9 cellular contexts compared by ENCODE assay signal in the genomic region with DNA sequence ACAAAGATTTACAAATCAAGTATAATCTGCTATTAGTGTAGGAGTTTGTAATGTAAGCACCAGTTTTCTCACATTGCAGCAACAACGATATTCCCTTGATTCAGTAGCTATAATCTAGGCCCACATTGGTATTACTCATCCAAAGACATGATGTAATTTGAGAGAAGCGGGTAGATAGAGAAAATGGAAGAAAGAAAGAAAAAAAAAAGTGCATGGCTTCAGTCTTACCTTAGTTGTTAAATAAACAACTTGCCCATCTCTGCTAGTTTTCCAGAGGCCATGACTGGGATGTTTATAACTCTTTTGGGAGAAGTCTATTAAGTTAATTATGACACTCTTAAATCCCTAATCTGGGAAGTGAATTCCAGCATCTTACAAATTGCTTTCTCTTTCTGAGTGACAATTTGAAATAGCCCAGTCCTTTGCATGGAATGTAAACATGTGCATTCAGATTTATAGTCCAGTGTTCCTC. TPM values are rescaled to one million over a fixed set of nuclear protein-coding genes. Genes with fewer than 3 reads are reported as not detected.
DNase-seq lines count a peak whose midpoint lies in the region; ATAC-seq, FAIRE-seq and TF ChIP-seq lines count a peak whose summit lies in the region.
"Had no signal": no experiment of that assay in that cellular context is flagged by ENCODE, and none has a peak within 500 bp of the region (broad histone marks: within the 10 kb centered on the region; RNA-seq: fewer than 3 reads in every experiment).

No MANE protein-coding gene starts in this region.

- peaks cover 50% of the 10 kb centered on the region for H3K4me1 Mint-ChIP-seq in activated naive CD8-positive, alpha-beta T cell treated with anti-CD3 and anti-CD28 coated beads, Interleukin-2, amount 50 U/mL, for 24 hours

- no peaks in the 10 kb centered on the region for H3K9me3 Mint-ChIP-seq in activated naive CD8-positive, alpha-beta T cell treated with anti-CD3 and anti-CD28 coated beads, Interleukin-2, amount 50 U/mL, for 24 hours

- FAIRE-seq in urothelium cell line (lab: Jason Lieb, UNC) (no peak), GM19239 (lab: Jason Lieb, UNC) (no peak)
- FAIRE-seq: GM12892 had no signal

- peak overlapping the region; percentile 99 for H3K4me2 ChIP-seq in DOHH2 (ENCODE audit: low read length)

- no peak overlapping the region for H3K27ac ChIP-seq in DOHH2 (ENCODE audit: low read depth, low read length)
- no peak overlapping the region for H3K27ac ChIP-seq in SJCRH30

- H4K20me1 ChIP-seq in DOHH2 (ENCODE audit: control insufficient read depth, insufficient read depth, low read depth, low read length) = 0 out of 2 replicates have a peak, but pooled peaks cover 4% of the 10 kb centered on the region

- ATAC-seq in activated naive CD8-positive, alpha-beta T cell treated with anti-CD3 and anti-CD28 coated beads, Interleukin-2, amount 50 U/mL, for 24 hours = no peak

- H3K79me2 ChIP-seq in DOHH2 (ENCODE audit: control insufficient read depth, low read length) = peaks cover 82% of the 10 kb centered on the region

- peaks cover 6% of the 10 kb centered on the region; the same call in 1 of the 2 replicates for H3F3A ChIP-seq in DOHH2 (ENCODE audit: control insufficient read depth, insufficient read depth)

- peaks cover 47% of the 10 kb centered on the region for H3K36me3 ChIP-seq in DOHH2 (ENCODE audit: control insufficient read depth, low read length)
- peaks cover 9% of the 10 kb centered on the region for H3K36me3 ChIP-seq in SJCRH30

- peak overlapping the region; percentile 74 for H3K27ac Mint-ChIP-seq in activated naive CD8-positive, alpha-beta T cell treated with anti-CD3 and anti-CD28 coated beads, Interleukin-2, amount 50 U/mL, for 24 hours

- TF ChIP-seq CTCF in DOHH2 (IDR thresholded peaks at IDR 0.05; ENCODE audit: low read depth, low read length, poor library complexity, severe bottlenecking) = no peak

- H3K4me3 ChIP-seq in DOHH2 (ENCODE audit: low read length) (peak overlapping the region; percentile 96), SJCRH30 (no peak overlapping the region)

- no peaks in the 10 kb centered on the region for H3K27me3 ChIP-seq in DOHH2 (ENCODE audit: control insufficient read depth, low read length)
- H3K27me3 ChIP-seq in SJCRH30 = no peaks in the 10 kb centered on the region

- no peaks in the 10 kb centered on the region for H3K9me2 ChIP-seq in DOHH2 (replicated peaks; ENCODE audit: control insufficient read depth, low read length)

- H3K9me3 ChIP-seq in DOHH2 (ENCODE audit: control insufficient read depth, insufficient read depth, low read length) (no peaks in the 10 kb centered on the region), SJCRH30 (replicated peaks) (no peaks in the 10 kb centered on the region)

- no peaks in the 10 kb centered on the region for H3K27me3 Mint-ChIP-seq in activated naive CD8-positive, alpha-beta T cell treated with anti-CD3 and anti-CD28 coated beads, Interleukin-2, amount 50 U/mL, for 24 hours

- peak overlapping the region; percentile 73 for H3K4me3 Mint-ChIP-seq in activated naive CD8-positive, alpha-beta T cell treated with anti-CD3 and anti-CD28 coated beads, Interleukin-2, amount 50 U/mL, for 24 hours

- DNase-seq in M059J (ENCODE audit: low read depth) = peak; percentile 71
- no peak for DNase-seq in activated naive CD8-positive, alpha-beta T cell treated with anti-CD3 and anti-CD28 coated beads, Interleukin-2, amount 50 U/mL, for 24 hours
- peak; percentile 3 to 39 for DNase-seq in lung microvascular endothelial cell (ENCODE audit: low read depth in 2 of 2)
- DNase-seq in urothelium cell line (ENCODE audit: low spot score) = no peak
- no peak for DNase-seq in SJCRH30
- DNase-seq in NCI-H1417 treated with DMSO at 0.1 percent for 48 hours (lab: John Stamatoyannopoulos, UW) = no peak
- DNase-seq in GM19239 (ENCODE audit: insufficient read length, low spot score) = no peak

- peaks cover 48% of the 10 kb centered on the region for H3K4me1 ChIP-seq in DOHH2 (ENCODE audit: control insufficient read depth, low read length)
- peaks cover 3% of the 10 kb centered on the region; the same call in 1 of the 2 replicates for H3K4me1 ChIP-seq in SJCRH30

- peaks cover 39% of the 10 kb centered on the region for H3K36me3 Mint-ChIP-seq in activated naive CD8-positive, alpha-beta T cell treated with anti-CD3 and anti-CD28 coated beads, Interleukin-2, amount 50 U/mL, for 24 hours (ENCODE audit: low read depth)

RNA-seq across cellular contexts. Expression of gene MELK, which starts 2.8 kb away (rescaled TPM):
- 121 and 124 TPM in 2 replicates for total RNA-seq in M059J (2014; rRNA removed; shearing (Covaris generic))
- total RNA-seq in lung microvascular endothelial cell = 3.6 and 12.9 TPM in 2 replicates
- total RNA-seq in SJCRH30 (2014; rRNA removed; shearing (Covaris generic)) = 86.3 and 94.3 TPM in 2 replicates

Comparison
In these comparisons a context has a peak if more than half of its experiments do, and no peak if none do; other contexts are left out.
1. DNase-seq: peak in M059J (single experiment) and lung microvascular endothelial cell (2 of 2); none in activated naive CD8-positive, alpha-beta T cell treated with anti-CD3 and anti-CD28 coated beads, Interleukin-2, amount 50 U/mL, for 24 hours (single experiment), urothelium cell line (single experiment), SJCRH30 (0 of 2), NCI-H1417 treated with DMSO at 0.1 percent for 48 hours (single experiment) and GM19239 (single experiment).